In the genomic region with DNA sequence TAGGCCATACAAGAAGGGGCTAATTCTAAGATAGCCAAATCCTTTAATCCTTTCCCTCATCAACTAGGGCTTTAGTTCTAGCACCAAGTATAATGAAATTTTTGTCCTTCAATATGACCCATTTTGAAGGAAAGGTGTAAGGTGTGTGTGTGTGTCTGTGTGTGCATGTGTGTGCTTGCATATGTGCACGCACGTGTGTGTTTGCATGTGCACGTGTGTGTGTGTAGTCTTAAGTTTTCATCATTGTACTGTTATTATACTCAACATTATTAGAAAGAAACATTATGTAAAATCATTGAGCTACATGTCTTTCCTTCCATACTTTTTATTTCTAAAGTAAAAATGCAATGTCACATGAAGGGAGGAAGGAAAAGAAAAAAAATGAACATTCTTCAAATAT, we compare ENCODE assay signal across 24 cellular contexts.
"Had no signal": no experiment of that assay in that cellular context is flagged by ENCODE, and none has a peak within 500 bp of the region (broad histone marks: within the 10 kb centered on the region; RNA-seq: fewer than 3 reads in every experiment).

No MANE protein-coding gene starts in this region.

- FAIRE-seq: colon, endothelial cell of umbilical vein, frontal cortex, islet of Langerhans, keratinocyte had no signal

- H3K27ac ChIP-seq: coronary artery, dorsolateral prefrontal cortex, esophagus muscularis mucosa, foreskin keratinocyte, gastroesophageal sphincter, heart right ventricle, left lung, lower lobe of right lung had no signal

- H3K36me3 Mint-ChIP-seq: mesothelial cell of epicardium, naive B cell had no signal

- H3K27me3 Mint-ChIP-seq: naive B cell had no signal

- DNase-seq: dermis blood vessel endothelial cell; dorsolateral prefrontal cortex; effector CD4-positive, alpha-beta T cell; effector memory CD4-positive, alpha-beta T cell; foreskin keratinocyte; head of caudate nucleus; heart right ventricle; hippocampal formation; left cardiac atrium; left lung; left ventricle myocardium superior; lower lobe of right lung; mesenchymal stem cell; mucosa of descending colon; naive B cell had no signal

- H3K4me1 Mint-ChIP-seq: mesothelial cell of epicardium, naive B cell had no signal

- H3K36me3 ChIP-seq: esophagus muscularis mucosa, gastroesophageal sphincter, heart right ventricle, left lung, lower lobe of right lung had no signal

- H3K4me1 ChIP-seq: esophagus muscularis mucosa, foreskin keratinocyte, gastroesophageal sphincter, heart right ventricle, left lung, lower lobe of right lung had no signal

- H3K9me3 ChIP-seq: esophagus muscularis mucosa, gastroesophageal sphincter, heart right ventricle, lower lobe of right lung had no signal

- ATAC-seq: foreskin keratinocyte, gastroesophageal sphincter, heart right ventricle, left cardiac atrium, left lung, left ventricle myocardium superior, lower lobe of right lung, mucosa of descending colon had no signal

- H3K4me3 ChIP-seq: coronary artery, dorsolateral prefrontal cortex, esophagus muscularis mucosa, gastroesophageal sphincter, heart right ventricle, left lung, lower lobe of right lung, mucosa of descending colon had no signal

- H3K27ac Mint-ChIP-seq: mesothelial cell of epicardium, naive B cell had no signal

- H3K4me3 Mint-ChIP-seq: mesothelial cell of epicardium, naive B cell had no signal

- H3K27me3 ChIP-seq: dorsolateral prefrontal cortex, esophagus muscularis mucosa, foreskin keratinocyte, gastroesophageal sphincter, heart right ventricle, left lung had no signal
